ENCODE assay signal across 1 cellular context in genomic region chr11:66282468-66283455, GRCh38.
A peak's percentile ranks its signal among the peaks of the same experiment; 100 is the strongest.
TF ChIP-seq lines count a peak whose summit lies in the region.

No MANE protein-coding gene starts in this region.

TF ChIP-seq in K562, 482 proteins besides CTCF, POLR2A, EP300 and RAD21 (continued from another document and continues in another):
- TF ChIP-seq ZNF592 (IDR thresholded peaks at IDR 0.05) (no peak), FOXJ2 (tag; IDR thresholded peaks at IDR 0.05) (peak; percentile 88), CBX1 (IDR thresholded peaks at IDR 0.05; ENCODE audit: low read depth) (no peak), HMG20A (CRISPR knock-in tag; conservative IDR thresholded peaks at IDR 0.05) (no peak), HDGF (IDR thresholded peaks at IDR 0.05) (no peak), CBFA2T2 (conservative IDR thresholded peaks at IDR 0.05) (no peak), ZNF696 (CRISPR knock-in tag; conservative IDR thresholded peaks at IDR 0.05) (no peak), FOXP4 (CRISPR knock-in tag; IDR thresholded peaks at IDR 0.05; ENCODE audit: borderline replicate concordance) (no peak), PTTG1 (tag; IDR thresholded peaks at IDR 0.05; ENCODE audit: low read depth) (no peak), HNRNPL (IDR thresholded peaks at IDR 0.05; ENCODE audit: low read depth, low read length) (no peak), MLX (CRISPR knock-in tag; conservative IDR thresholded peaks at IDR 0.05) (no peak), ZNF639 (CRISPR knock-in tag; conservative IDR thresholded peaks at IDR 0.05 in 1 of 2, IDR thresholded peaks at IDR 0.05 in 1 of 2) (no peak), U2AF2 (optimal IDR thresholded peaks at IDR 0.05; ENCODE audit: low read depth, low read length) (no peak), SFPQ (IDR thresholded peaks at IDR 0.05; ENCODE audit: low read depth, low read length) (no peak), BMI1 (IDR thresholded peaks at IDR 0.05; ENCODE audit: low read length) (peak; percentile 100), BACH1 (tag; IDR thresholded peaks at IDR 0.05) (no peak), MTA3 (IDR thresholded peaks at IDR 0.05; ENCODE audit: borderline replicate concordance) (peak; percentile 49; the same call in 1 of the 2 replicates), NONO (IDR thresholded peaks at IDR 0.05; ENCODE audit: low read depth in 2 of 2, low read length in 1 of 2) (peak in 1 of 2 experiments; percentile 71; a peak in 1 of 4 replicates), SUPT5H (IDR thresholded peaks at IDR 0.05) (peak; percentile 33; the same call in 1 of the 2 replicates), BCL6 (CRISPR knock-in tag; IDR thresholded peaks at IDR 0.05) (no peak), NR2C2 (CRISPR knock-in tag; IDR thresholded peaks at IDR 0.05) (no peak), NR2C2 (tag; IDR thresholded peaks at IDR 0.05) (no peak), ZFPM2 (CRISPR knock-in tag; IDR thresholded peaks at IDR 0.05) (no peak), TCF3 (CRISPR knock-in tag; IDR thresholded peaks at IDR 0.05) (no peak), TBP (optimal IDR thresholded peaks at IDR 0.05; ENCODE audit: low read depth, low read length) (peak; percentile 29), MYNN (IDR thresholded peaks at IDR 0.05) (peak; percentile 100), MYNN (CRISPR knock-in tag; IDR thresholded peaks at IDR 0.05) (peak; percentile 95), MBD2 (IDR thresholded peaks at IDR 0.05; ENCODE audit: borderline replicate concordance, low read depth) (peak; percentile 94), E2F6 (IDR thresholded peaks at IDR 0.05; ENCODE audit: borderline replicate concordance in 1 of 2, extremely low read depth in 1 of 2, insufficient read depth in 1 of 2, insufficient read length in 1 of 2, low read depth in 1 of 2, low read length in 1 of 2, poor library complexity in 1 of 2, severe bottlenecking in 1 of 2) (peak in 1 of 2 experiments; percentile 9), ZMIZ1 (IDR thresholded peaks at IDR 0.05; ENCODE audit: low read depth in 2 of 2, low read length in 2 of 2) (peak in 1 of 2 experiments; percentile 66; a peak in 2 of 4 replicates), RHOXF2B (CRISPR knock-in tag; conservative IDR thresholded peaks at IDR 0.05) (no peak), NFIX (CRISPR knock-in tag; IDR thresholded peaks at IDR 0.05; ENCODE audit: low read depth) (no peak), ZNF778 (CRISPR knock-in tag; IDR thresholded peaks at IDR 0.05) (no peak)
- TF ChIP-seq, protein P1, sequence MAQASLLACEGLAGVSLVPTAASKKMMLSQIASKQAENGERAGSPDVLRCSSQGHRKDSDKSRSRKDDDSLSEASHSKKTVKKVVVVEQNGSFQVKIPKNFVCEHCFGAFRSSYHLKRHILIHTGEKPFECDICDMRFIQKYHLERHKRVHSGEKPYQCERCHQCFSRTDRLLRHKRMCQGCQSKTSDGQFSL (CRISPR knock-in tag; IDR thresholded peaks at IDR 0.05) = peak; percentile 58; the same call in 1 of the 2 replicates
- TF ChIP-seq, protein P1 (tag; IDR thresholded peaks at IDR 0.05) = no peak
- TF ChIP-seq, protein P2, sequence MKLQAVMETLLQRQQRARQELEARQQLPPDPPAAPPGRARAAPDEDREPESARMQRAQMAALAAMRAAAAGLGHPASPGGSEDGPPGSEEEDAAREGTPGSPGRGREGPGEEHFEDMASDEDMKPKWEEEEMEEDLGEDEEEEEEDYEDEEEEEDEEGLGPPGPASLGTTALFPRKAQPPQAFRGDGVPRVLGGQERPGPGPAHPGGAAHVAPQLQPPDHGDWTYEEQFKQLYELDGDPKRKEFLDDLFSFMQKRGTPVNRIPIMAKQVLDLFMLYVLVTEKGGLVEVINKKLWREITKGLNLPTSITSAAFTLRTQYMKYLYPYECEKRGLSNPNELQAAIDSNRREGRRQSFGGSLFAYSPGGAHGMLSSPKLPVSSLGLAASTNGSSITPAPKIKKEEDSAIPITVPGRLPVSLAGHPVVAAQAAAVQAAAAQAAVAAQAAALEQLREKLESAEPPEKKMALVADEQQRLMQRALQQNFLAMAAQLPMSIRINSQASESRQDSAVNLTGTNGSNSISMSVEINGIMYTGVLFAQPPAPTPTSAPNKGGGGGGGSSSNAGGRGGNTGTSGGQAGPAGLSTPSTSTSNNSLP (IDR thresholded peaks at IDR 0.05; ENCODE audit: borderline replicate concordance, low read depth, low read length) = 0 out of 2 replicates have a peak, but pooled peaks have one; percentile 21
